ENCODE assay signal across 1 cellular context in the genomic region with DNA sequence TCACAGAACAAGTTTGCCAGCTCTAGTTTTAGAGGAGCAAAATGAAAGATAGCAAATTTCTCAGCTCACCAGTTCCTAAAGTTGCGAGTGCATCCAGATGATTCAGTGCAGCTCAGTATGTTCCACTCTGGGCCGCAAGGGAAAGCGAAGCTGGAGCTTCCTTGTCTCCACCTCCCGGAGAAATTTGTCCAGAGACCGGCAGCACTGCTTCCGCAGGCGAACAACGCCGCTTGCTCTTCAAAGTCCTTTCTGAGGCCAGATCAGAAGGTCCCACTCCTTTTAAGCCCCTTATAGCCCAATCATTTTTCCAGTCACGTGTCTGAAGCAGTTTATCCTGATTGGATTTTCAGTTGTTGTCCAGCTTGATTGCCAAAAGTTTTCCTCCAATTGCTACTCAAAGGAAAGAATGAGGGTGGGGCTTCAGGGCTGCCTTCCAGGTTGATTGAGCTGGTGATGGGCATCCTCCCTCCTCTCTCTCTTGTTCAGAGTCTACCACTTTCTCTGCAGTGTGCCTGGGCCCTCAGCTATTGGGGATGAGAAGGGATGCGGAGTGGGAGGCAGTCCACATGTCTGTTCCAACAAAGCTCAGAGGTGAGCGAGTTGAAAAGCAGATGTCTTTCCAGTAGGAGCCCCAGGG.
TF ChIP-seq lines count a peak whose summit lies in the region.

A gene with protein sequence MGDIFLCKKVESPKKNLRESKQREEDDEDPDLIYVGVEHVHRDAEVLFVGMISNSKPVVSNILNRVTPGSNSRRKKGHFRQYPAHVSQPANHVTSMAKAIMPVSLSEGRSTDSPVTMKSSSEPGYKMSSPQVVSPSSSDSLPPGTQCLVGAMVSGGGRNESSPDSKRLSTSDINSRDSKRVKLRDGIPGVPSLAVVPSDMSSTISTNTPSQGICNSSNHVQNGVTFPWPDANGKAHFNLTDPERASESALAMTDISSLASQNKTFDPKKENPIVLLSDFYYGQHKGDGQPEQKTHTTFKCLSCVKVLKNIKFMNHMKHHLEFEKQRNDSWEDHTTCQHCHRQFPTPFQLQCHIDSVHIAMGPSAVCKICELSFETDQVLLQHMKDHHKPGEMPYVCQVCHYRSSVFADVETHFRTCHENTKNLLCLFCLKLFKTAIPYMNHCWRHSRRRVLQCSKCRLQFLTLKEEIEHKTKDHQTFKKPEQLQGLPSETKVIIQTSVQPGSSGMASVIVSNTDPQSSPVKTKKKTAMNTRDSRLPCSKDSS (minus strand): TSS at position 251 of the 637 bp plus-strand sequence. CDS start 4,640 bp downstream, outside the sequence.

TF ChIP-seq in GM23338, 12 proteins besides CTCF, POLR2A, EP300 and RAD21 (continued from another document):
- TF ChIP-seq, protein P1, sequence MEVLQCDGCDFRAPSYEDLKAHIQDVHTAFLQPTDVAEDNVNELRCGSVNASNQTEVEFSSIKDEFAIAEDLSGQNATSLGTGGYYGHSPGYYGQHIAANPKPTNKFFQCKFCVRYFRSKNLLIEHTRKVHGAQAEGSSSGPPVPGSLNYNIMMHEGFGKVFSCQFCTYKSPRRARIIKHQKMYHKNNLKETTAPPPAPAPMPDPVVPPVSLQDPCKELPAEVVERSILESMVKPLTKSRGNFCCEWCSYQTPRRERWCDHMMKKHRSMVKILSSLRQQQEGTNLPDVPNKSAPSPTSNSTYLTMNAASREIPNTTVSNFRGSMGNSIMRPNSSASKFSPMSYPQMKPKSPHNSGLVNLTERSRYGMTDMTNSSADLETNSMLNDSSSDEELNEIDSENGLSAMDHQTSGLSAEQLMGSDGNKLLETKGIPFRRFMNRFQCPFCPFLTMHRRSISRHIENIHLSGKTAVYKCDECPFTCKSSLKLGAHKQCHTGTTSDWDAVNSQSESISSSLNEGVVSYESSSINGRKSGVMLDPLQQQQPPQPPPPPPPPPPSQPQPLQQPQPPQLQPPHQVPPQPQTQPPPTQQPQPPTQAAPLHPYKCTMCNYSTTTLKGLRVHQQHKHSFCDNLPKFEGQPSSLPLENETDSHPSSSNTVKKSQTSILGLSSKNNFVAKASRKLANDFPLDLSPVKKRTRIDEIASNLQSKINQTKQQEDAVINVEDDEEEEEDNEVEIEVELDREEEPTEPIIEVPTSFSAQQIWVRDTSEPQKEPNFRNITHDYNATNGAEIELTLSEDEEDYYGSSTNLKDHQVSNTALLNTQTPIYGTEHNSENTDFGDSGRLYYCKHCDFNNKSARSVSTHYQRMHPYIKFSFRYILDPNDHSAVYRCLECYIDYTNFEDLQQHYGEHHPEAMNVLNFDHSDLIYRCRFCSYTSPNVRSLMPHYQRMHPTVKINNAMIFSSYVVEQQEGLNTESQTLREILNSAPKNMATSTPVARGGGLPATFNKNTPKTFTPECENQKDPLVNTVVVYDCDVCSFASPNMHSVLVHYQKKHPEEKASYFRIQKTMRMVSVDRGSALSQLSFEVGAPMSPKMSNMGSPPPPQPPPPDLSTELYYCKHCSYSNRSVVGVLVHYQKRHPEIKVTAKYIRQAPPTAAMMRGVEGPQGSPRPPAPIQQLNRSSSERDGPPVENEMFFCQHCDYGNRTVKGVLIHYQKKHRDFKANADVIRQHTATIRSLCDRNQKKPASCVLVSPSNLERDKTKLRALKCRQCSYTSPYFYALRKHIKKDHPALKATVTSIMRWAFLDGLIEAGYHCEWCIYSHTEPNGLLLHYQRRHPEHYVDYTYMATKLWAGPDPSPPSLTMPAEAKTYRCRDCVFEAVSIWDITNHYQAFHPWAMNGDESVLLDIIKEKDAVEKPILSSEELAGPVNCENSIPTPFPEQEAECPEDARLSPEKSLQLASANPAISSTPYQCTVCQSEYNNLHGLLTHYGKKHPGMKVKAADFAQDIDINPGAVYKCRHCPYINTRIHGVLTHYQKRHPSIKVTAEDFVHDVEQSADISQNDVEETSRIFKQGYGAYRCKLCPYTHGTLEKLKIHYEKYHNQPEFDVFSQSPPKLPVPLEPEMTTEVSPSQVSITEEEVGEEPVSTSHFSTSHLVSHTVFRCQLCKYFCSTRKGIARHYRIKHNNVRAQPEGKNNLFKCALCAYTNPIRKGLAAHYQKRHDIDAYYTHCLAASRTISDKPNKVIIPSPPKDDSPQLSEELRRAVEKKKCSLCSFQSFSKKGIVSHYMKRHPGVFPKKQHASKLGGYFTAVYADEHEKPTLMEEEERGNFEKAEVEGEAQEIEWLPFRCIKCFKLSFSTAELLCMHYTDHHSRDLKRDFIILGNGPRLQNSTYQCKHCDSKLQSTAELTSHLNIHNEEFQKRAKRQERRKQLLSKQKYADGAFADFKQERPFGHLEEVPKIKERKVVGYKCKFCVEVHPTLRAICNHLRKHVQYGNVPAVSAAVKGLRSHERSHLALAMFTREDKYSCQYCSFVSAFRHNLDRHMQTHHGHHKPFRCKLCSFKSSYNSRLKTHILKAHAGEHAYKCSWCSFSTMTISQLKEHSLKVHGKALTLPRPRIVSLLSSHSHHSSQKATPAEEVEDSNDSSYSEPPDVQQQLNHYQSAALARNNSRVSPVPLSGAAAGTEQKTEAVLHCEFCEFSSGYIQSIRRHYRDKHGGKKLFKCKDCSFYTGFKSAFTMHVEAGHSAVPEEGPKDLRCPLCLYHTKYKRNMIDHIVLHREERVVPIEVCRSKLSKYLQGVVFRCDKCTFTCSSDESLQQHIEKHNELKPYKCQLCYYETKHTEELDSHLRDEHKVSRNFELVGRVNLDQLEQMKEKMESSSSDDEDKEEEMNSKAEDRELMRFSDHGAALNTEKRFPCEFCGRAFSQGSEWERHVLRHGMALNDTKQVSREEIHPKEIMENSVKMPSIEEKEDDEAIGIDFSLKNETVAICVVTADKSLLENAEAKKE (CRISPR knock-in tag; IDR thresholded peaks at IDR 0.05): no peak
- no peak for TF ChIP-seq POLR2AphosphoS5 (IDR thresholded peaks at IDR 0.05; ENCODE audit: low read depth)
- TF ChIP-seq, protein P2, sequence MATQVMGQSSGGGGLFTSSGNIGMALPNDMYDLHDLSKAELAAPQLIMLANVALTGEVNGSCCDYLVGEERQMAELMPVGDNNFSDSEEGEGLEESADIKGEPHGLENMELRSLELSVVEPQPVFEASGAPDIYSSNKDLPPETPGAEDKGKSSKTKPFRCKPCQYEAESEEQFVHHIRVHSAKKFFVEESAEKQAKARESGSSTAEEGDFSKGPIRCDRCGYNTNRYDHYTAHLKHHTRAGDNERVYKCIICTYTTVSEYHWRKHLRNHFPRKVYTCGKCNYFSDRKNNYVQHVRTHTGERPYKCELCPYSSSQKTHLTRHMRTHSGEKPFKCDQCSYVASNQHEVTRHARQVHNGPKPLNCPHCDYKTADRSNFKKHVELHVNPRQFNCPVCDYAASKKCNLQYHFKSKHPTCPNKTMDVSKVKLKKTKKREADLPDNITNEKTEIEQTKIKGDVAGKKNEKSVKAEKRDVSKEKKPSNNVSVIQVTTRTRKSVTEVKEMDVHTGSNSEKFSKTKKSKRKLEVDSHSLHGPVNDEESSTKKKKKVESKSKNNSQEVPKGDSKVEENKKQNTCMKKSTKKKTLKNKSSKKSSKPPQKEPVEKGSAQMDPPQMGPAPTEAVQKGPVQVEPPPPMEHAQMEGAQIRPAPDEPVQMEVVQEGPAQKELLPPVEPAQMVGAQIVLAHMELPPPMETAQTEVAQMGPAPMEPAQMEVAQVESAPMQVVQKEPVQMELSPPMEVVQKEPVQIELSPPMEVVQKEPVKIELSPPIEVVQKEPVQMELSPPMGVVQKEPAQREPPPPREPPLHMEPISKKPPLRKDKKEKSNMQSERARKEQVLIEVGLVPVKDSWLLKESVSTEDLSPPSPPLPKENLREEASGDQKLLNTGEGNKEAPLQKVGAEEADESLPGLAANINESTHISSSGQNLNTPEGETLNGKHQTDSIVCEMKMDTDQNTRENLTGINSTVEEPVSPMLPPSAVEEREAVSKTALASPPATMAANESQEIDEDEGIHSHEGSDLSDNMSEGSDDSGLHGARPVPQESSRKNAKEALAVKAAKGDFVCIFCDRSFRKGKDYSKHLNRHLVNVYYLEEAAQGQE (IDR thresholded peaks at IDR 0.05; ENCODE audit: unreplicated experiment): no peak
- TF ChIP-seq NANOG (IDR thresholded peaks at IDR 0.05; ENCODE audit: borderline replicate concordance): no peak
- TF ChIP-seq EZH2 (IDR thresholded peaks at IDR 0.05; ENCODE audit: low read depth, unreplicated experiment): no peak
- TF ChIP-seq STAT1 (IDR thresholded peaks at IDR 0.05; ENCODE audit: unreplicated experiment): no peak
- TF ChIP-seq ZNF331 (CRISPR knock-in tag; IDR thresholded peaks at IDR 0.05; ENCODE audit: low read depth): no peak
- no peak for TF ChIP-seq EZH2phosphoT487 (IDR thresholded peaks at IDR 0.05; ENCODE audit: unreplicated experiment)
- TF ChIP-seq, protein P3, sequence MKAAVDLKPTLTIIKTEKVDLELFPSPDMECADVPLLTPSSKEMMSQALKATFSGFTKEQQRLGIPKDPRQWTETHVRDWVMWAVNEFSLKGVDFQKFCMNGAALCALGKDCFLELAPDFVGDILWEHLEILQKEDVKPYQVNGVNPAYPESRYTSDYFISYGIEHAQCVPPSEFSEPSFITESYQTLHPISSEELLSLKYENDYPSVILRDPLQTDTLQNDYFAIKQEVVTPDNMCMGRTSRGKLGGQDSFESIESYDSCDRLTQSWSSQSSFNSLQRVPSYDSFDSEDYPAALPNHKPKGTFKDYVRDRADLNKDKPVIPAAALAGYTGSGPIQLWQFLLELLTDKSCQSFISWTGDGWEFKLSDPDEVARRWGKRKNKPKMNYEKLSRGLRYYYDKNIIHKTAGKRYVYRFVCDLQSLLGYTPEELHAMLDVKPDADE (IDR thresholded peaks at IDR 0.05): no peak
